ENCODE assay signal across 8 cellular contexts in genomic region chr1:53326598-53327182, GRCh38. TPM values are rescaled to one million over a fixed set of nuclear protein-coding genes. Genes with fewer than 3 reads are reported as not detected.
DNase-seq lines count a peak whose midpoint lies in the region; ATAC-seq and TF ChIP-seq lines count a peak whose summit lies in the region.

No MANE protein-coding gene starts in this region.

- in situ Hi-C loops in transverse colon (cut with MboI; ENCODE audit: low pct_ligation_motif_present in 1 of 4, low pct_unique_long_range_greater_than_20kb in 1 of 4, low sequenced_read_pairs in 3 of 4) = no loop called here

- H3K4me1 ChIP-seq in SJCRH30 (no peaks in the 10 kb centered on the region), lower lobe of right lung (peaks cover 44% of the 10 kb centered on the region), transverse colon (peaks cover 10 to 25% (median 21%) of the 10 kb centered on the region in 4 donors)

- DNase-seq in DMS53 treated with DMSO at 0.1 percent for 48 hours (lab: John Stamatoyannopoulos, UW; ENCODE audit: unreplicated experiment) (peak; percentile 63), SJCRH30 (no peak), cardiac fibroblast (ENCODE audit: low read depth in 2 of 2) (peak in 1 of 2 donors; percentile 26), lower lobe of right lung (peak; percentile 54), transverse colon (no peak), NCI-H187 treated with DMSO at 0.1 percent for 48 hours (lab: John Stamatoyannopoulos, UW) (no peak)

- TF ChIP-seq EP300 in transverse colon (IDR thresholded peaks at IDR 0.05; ENCODE audit: low read depth) = no peak

- peak overlapping the region; percentile 75 for H3K27ac ChIP-seq in SJCRH30
- H3K27ac ChIP-seq in lower lobe of right lung = peak overlapping the region; percentile 59
- H3K27ac ChIP-seq in transverse colon = peak overlapping the region; percentile 46 to 86 (median 72)

- peak overlapping the region; percentile 68 for H3K4me3 ChIP-seq in SJCRH30
- H3K4me3 ChIP-seq in cardiac fibroblast (replicated peaks in 1 of 2; ENCODE audit: low read depth in 2 of 2, low read length in 2 of 2) = peak overlapping the region; percentile 77 to 87
- peak overlapping the region; percentile 80 for H3K4me3 ChIP-seq in lower lobe of right lung
- H3K4me3 ChIP-seq in transverse colon = peak overlapping the region; percentile 49 to 80 (median 66)

- no peaks in the 10 kb centered on the region for H3K27me3 ChIP-seq in SJCRH30
- H3K27me3 ChIP-seq in lower lobe of right lung (ENCODE audit: low read depth) = no peaks in the 10 kb centered on the region
- no peaks in the 10 kb centered on the region for H3K27me3 ChIP-seq in transverse colon

- intact Hi-C loops in lower lobe of right lung (cut with DNase I) = no loop called here
- intact Hi-C loops in transverse colon (cut with DNase I; ENCODE audit: low total_unique reads) = no loop called here

- ATAC-seq in GM19328 (IDR thresholded peaks at IDR 0.05; ENCODE audit: unreplicated experiment) (peak; percentile 27), HG03196 (IDR thresholded peaks at IDR 0.05; ENCODE audit: unreplicated experiment) (peak; percentile 27), lower lobe of right lung (peak; percentile 60 to 65)

- TF ChIP-seq CTCF in cardiac fibroblast (IDR thresholded peaks at IDR 0.05; ENCODE audit: low read depth, low read length) (no peak), lower lobe of right lung (IDR thresholded peaks at IDR 0.05) (no peak), transverse colon (IDR thresholded peaks at IDR 0.05) (no peak)

- peak; percentile 5 for TF ChIP-seq POLR2A in transverse colon (IDR thresholded peaks at IDR 0.05)

- 0% methylated on average over 53 of the region's 53 CpGs; no CpG with 5 or more reads in 1 of the 2 donors for WGBS in transverse colon (ENCODE audit: low coverage in 1 of 2), 2 donors

- H3K9me3 ChIP-seq in SJCRH30 (replicated peaks) (no peaks in the 10 kb centered on the region), lower lobe of right lung (no peaks in the 10 kb centered on the region), transverse colon (no peaks in the 10 kb centered on the region)

- H3K36me3 ChIP-seq in SJCRH30 (no peaks in the 10 kb centered on the region), lower lobe of right lung (no peaks in the 10 kb centered on the region), transverse colon (no peaks in the 10 kb centered on the region)

RNA-seq across cellular contexts. Expression of gene LRP8, which starts 1.2 kb away (rescaled TPM):
- total RNA-seq in SJCRH30 (2014; rRNA removed; shearing (Covaris generic)) = 17.9 and 21.4 TPM in 2 replicates
- 9.2 TPM for total RNA-seq in lower lobe of right lung
- 10 to 100 TPM in 1 of 4 donors, 1 to 10 TPM in 1, under 1 TPM in 2; 0.37 to 10.7 (median 1.4) TPM for total RNA-seq in transverse colon

Comparison
In these comparisons a context has a peak if more than half of its experiments do, and no peak if none do; other contexts are left out.
1. DNase-seq: peak in DMS53 treated with DMSO at 0.1 percent for 48 hours (single experiment) and lower lobe of right lung (single experiment); none in SJCRH30 (0 of 2), transverse colon (single experiment) and NCI-H187 treated with DMSO at 0.1 percent for 48 hours (single experiment).
2. Peak in every context shown above with its lines, with median percentiles within 50 percentile points of each other: ATAC-seq, H3K27ac ChIP-seq and H3K4me3 ChIP-seq.